ENCODE assay signal across 6 cellular contexts in the genomic region with DNA sequence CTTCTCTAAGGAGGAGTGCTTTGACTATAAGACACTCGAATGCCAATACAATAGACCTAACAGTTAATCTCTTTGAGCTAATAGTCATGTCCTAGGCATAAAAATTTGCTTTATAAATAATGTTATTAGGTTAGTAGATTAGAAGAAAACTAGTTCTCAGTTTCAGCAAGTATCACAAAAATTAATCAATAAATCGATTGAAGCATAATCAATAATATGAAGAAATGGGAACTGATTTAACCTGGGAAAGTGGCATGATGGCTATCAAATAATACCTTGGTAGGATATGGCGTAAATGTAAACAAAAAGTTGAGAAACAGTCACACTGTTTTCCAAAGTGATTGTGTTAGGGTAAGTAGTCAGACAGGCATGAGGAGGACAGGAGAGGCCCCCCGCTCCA.
"Had no signal": no experiment of that assay in that cellular context is flagged by ENCODE, and none has a peak within 500 bp of the region (broad histone marks: within the 10 kb centered on the region; RNA-seq: fewer than 3 reads in every experiment).

No MANE protein-coding gene starts in this region.

- FAIRE-seq: HTR-8/SVneo had no signal

- H3K9ac ChIP-seq: KMS-11 had no signal

- DNase-seq: IMR-90, KBM-7, KG1 had no signal

- H3K4me2 ChIP-seq: KMS-11 had no signal

- H3K27ac ChIP-seq: HL-60, KMS-11 had no signal
